Comparison of ENCODE assay signal across 25 cellular contexts in the genomic region with DNA sequence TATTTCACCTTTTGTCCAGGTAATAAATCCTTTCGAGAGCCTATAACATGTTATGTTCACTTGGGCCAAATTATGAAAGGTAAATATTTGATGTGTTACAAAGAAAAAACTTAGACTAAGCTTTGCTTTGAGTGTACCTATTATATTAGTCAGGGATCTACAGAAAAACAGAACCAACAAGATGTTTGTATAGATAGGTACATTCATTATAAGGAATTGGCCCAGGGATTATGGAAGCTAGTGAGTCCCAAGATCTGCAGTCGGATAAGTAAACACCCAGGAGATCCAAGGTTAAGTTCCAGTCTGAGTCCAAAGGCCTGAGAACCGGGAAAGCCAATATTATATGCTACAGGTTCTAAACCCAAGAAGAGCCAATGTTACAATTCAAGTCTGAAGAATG.
"Had no signal": no experiment of that assay in that cellular context is flagged by ENCODE, and none has a peak within 500 bp of the region (broad histone marks: within the 10 kb centered on the region; RNA-seq: fewer than 3 reads in every experiment).

No MANE protein-coding gene starts in this region.

- H3K27ac ChIP-seq: colonic mucosa, epithelial cell of prostate, esophagus squamous epithelium, gastroesophageal sphincter, heart left ventricle, hepatocyte, left lung, lower lobe of right lung had no signal

- H3K4me3 ChIP-seq: colonic mucosa, esophagus squamous epithelium, gastroesophageal sphincter, heart left ventricle, hepatocyte, left lung, lower lobe of right lung, mucosa of descending colon had no signal

- DNase-seq: colonic mucosa; cortex of kidney; effector CD8-positive, alpha-beta T cell; effector memory CD8-positive, alpha-beta T cell; endodermal cell; erythroblast; esophagus squamous epithelium; foreskin fibroblast; heart left ventricle; hypothalamus; immature natural killer cell; islet precursor cell; kidney; kidney glomerular epithelial cell; left lung; left ventricle myocardium superior; lower lobe of right lung; mesenchymal stem cell; mucosa of descending colon; naive B cell; naive thymus-derived CD8-positive, alpha-beta T cell had no signal

- ATAC-seq: effector memory CD8-positive, alpha-beta T cell; esophagus mucosa; gastroesophageal sphincter; heart left ventricle; left lung; left ventricle myocardium superior; lower lobe of right lung; mucosa of descending colon; naive thymus-derived CD8-positive, alpha-beta T cell had no signal
